ENCODE assay signal across 2 cellular contexts in genomic region chr4:69881173-69881773, GRCh38.
TF ChIP-seq lines count a peak whose summit lies in the region.

No MANE protein-coding gene starts in this region.

TF ChIP-seq in IMR-90, 13 proteins besides CTCF, POLR2A, EP300 and RAD21:
- TF ChIP-seq SMC3 (IDR thresholded peaks at IDR 0.05; ENCODE audit: low read depth, low read length), result peak; percentile 65
- TF ChIP-seq FOS (IDR thresholded peaks at IDR 0.05; ENCODE audit: low read depth, low read length), result no peak

TF ChIP-seq in SK-N-SH, 30 proteins besides CTCF, POLR2A, EP300 and RAD21:
- TF ChIP-seq SMC3 (IDR thresholded peaks at IDR 0.05; ENCODE audit: low read depth, low read length) (peak; percentile 86), TAF1 (IDR thresholded peaks at IDR 0.05; ENCODE audit: borderline replicate concordance, low read depth, low read length) (no peak), FOXJ3 (CRISPR knock-in tag; IDR thresholded peaks at IDR 0.05) (no peak)
